ENCODE assay signal across 8 cellular contexts in the genomic region with DNA sequence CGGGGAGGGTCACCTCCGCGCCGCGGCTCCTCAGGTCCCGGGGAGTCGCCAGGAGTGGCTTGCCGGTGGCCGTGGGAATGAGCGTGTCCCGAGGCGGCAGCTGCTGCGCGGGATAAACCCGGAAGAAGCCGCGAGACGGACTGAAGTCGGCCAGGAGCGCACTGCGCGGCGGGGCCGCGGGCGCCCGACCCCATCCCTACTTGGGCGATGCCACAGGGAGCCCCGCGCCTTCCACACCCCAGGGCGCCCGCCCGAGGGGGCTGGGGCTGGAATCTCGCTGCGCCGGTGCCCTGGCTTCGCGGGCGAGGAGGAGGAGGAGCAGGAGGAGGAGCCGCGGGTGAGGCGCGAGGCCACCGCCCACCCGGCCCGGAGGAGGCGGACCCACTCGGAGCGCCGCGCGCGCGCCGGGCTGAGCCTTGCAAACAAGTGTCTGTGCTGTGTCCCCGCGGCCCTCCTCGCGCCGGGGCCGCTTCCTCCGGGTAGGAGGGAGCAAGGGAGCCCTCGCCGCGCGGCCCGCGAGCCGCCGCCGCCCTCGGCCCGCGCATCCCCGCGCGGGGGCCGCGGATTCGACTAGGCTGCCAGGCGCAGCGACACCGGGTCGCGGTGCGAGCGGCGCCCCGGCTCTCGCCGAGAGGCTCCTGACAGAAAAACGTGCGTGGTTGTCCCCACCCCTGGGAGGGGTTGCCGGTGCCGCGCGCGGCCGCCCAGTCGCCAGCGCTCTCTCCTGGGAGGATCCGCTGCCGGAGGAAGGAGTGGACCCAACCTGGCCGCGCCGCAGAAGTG. TPM values are rescaled to one million over a fixed set of nuclear protein-coding genes. Genes with fewer than 3 reads are reported as not detected.
DNase-seq lines count a peak whose midpoint lies in the region; ATAC-seq, FAIRE-seq and TF ChIP-seq lines count a peak whose summit lies in the region.

A gene (plus strand): TSS at position 412 of the 783 bp plus-strand sequence.

- H3K9me3 ChIP-seq in kidney (ENCODE audit: control insufficient read depth in 1 of 2, low read length in 2 of 2), result no peaks in the 10 kb centered on the region

- CTCF ChIA-PET in AG04449 (lab: Yijun Ruan, JAX), result no interaction called here

- peak within 1 kb of the TSS; percentile 85 to 91 for H3K27ac ChIP-seq in kidney (ENCODE audit: low read depth in 2 of 2, low read length in 2 of 2)

- POLR2A ChIA-PET in AG04449 (lab: Yijun Ruan, JAX), result interaction anchor here (2.0 kb wide), 1 partner anchor 57 kb away, joined by 5 read pairs; no protein-coding TSS in a partner anchor

- peak within 1 kb of the TSS; percentile 62 to 87 for H3K9ac ChIP-seq in kidney (ENCODE audit: low read length in 2 of 2)

- ATAC-seq in GM18867 (IDR thresholded peaks at IDR 0.05; ENCODE audit: unreplicated experiment) (peak; percentile 77), HG03095 (IDR thresholded peaks at IDR 0.05; ENCODE audit: unreplicated experiment) (peak; percentile 72)

- no peaks in the 10 kb centered on the region for H3K36me3 ChIP-seq in kidney (ENCODE audit: control insufficient read depth in 1 of 2, insufficient read depth in 2 of 2, low read length in 2 of 2)

- TF ChIP-seq CTCF in AG04449 (IDR thresholded peaks at IDR 0.05; ENCODE audit: insufficient read depth, low read length, missing control alignments) (no peak), kidney (IDR thresholded peaks at IDR 0.05; ENCODE audit: borderline replicate concordance, extremely low read depth, insufficient read depth) (no peak)

- intact Hi-C loops in kidney (cut with DNase I), result no loop called here

- DNase-seq in AG04449 (ENCODE audit: low read depth, low spot score) (no peak), NCI-H2227 (lab: John Stamatoyannopoulos, UW; ENCODE audit: unreplicated experiment) (peak; percentile 84), cerebellar cortex (ENCODE audit: low spot score) (peak; percentile 85), kidney (peak; percentile 98)
- peak; percentile 92 for DNase-seq in activated CD4-positive, CD25-positive, alpha-beta regulatory T cell treated with anti-CD3 and anti-CD28 coated beads, Interleukin-2, amount 50 U/mL, for 72 hours
- peak; percentile 74 to 86 for DNase-seq in stimulated activated CD4-positive, alpha-beta T cell treated with anti-CD3 and anti-CD28 coated beads, Interleukin-15, amount 100 ng/mL, for 1 hour (ENCODE audit: low read depth in 1 of 2, low spot score in 1 of 2)

- no peak for FAIRE-seq in kidney (lab: Jason Lieb, UNC)

- H3K4me1 ChIP-seq in kidney (ENCODE audit: control insufficient read depth in 1 of 2, insufficient read depth in 1 of 2, low read depth in 1 of 2, low read length in 2 of 2), result peaks cover 3 to 12% of the 10 kb centered on the region in 2 donors

- H3K4me3 ChIP-seq in AG04449 (ENCODE audit: low read depth, low read length) (peak within 1 kb of the TSS; percentile 81), kidney (ENCODE audit: low read length in 2 of 2) (peak within 1 kb of the TSS; percentile 78 to 86)

RNA-seq across cellular contexts. Expression of the gene that starts here (rescaled TPM):
- 26.7 TPM for total RNA-seq in kidney
- polyA plus RNA-seq in kidney (ENCODE audit: insufficient read depth, low read depth, low replicate concordance), result 13.5 TPM
